7 cellular contexts compared by ENCODE assay signal in the genomic region with DNA sequence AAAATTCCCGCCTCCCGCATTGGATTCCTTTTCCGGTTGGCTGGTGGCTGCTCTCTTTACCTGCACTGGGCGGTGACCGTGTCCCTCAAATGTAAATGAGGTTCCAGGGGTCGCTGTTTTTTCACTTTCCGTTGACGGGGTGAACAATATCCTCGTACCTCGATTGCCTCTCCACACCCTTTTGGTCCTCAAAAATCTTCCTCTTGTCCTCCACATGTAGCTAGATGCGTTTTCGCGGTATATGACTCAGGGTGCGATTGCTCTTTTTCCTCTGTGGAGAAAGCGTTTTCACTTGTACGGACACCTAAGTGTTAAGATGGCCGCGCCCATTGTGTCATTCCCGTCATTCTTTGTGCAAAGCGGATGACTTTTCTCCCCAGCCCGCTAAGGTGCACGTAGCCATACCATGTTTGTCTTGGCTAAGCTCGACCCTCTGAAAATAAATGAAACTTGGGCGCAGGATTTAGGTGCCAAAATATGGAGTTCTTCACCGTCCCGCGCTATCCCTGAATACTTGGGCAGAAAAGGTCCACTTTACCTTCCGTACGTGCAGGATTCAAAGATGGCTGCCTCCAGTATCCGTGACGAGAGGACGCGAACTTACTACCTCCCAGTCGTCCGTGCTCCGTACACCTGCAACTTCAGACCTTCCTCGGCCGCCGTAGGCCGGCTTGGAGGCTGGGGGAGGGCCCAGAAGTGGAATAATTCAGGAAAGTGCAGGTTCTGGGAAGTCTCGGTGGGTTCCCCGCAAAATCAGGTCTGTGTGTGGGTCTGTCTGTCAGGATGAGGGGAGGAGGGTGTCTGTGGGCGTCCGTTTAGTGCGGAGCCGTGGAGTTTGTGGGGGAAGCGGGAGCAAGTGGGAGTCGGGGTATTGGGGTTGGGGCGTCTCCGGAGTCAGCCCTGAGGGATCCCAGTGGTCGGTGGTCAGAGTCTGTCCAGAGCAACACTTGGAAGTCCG. TPM values are rescaled to one million over a fixed set of nuclear protein-coding genes. Genes with fewer than 3 reads are reported as not detected.
A peak's percentile ranks its signal among the peaks of the same experiment; 100 is the strongest.
DNase-seq lines count a peak whose midpoint lies in the region; ATAC-seq and TF ChIP-seq lines count a peak whose summit lies in the region.

ZNF613 (plus strand) TSS at position 689 of the 958 bp plus-strand sequence. CDS start 8,749 bp downstream, outside the sequence.

- H3K27ac ChIP-seq in VCaP (peak within 1 kb of the TSS; percentile 98), mammary epithelial cell (ENCODE audit: insufficient read depth, low read depth, low read length) (peak within 1 kb of the TSS; percentile 65), iPS-20b (ENCODE audit: low read length) (peak within 1 kb of the TSS; percentile 97), skeletal muscle tissue (ENCODE audit: low read depth, low read length) (peak within 1 kb of the TSS; percentile 75)

- BruUV-seq in mammary epithelial cell (replicated peaks; lab: Mats Ljungman, UMichigan) = no TSS peak

- H3K9me3 ChIP-seq in mammary epithelial cell (replicated peaks; ENCODE audit: insufficient read depth, low read length) = peaks cover 15% of the 10 kb centered on the region
- peaks cover 33% of the 10 kb centered on the region for H3K9me3 ChIP-seq in iPS-20b (ENCODE audit: insufficient read depth, low read depth, low read length)
- peaks cover 7 to 18% (median 17%) of the 10 kb centered on the region in 3 donors for H3K9me3 ChIP-seq in skeletal muscle tissue (ENCODE audit: control insufficient read depth in 3 of 3, low read length in 3 of 3)

- H3K4me1 ChIP-seq in mammary epithelial cell (ENCODE audit: insufficient read depth, low read length) (no peaks in the 10 kb centered on the region), iPS-20b (ENCODE audit: insufficient read depth, low read length) (no peaks in the 10 kb centered on the region), skeletal muscle tissue (ENCODE audit: control insufficient read depth in 3 of 3, insufficient read depth in 3 of 3, low read length in 3 of 3) (peaks cover 8 to 15% (median 13%) of the 10 kb centered on the region in 3 donors)

- CTCF ChIA-PET in mammary epithelial cell (lab: Charles Lee; ENCODE audit: low non-redundant PET) = no interaction called here

- H3K79me2 ChIP-seq in mammary epithelial cell (ENCODE audit: insufficient read depth, low read length) = peaks cover 15% of the 10 kb centered on the region

- H3K9ac ChIP-seq in mammary epithelial cell (ENCODE audit: insufficient read depth, low read length) = peak within 1 kb of the TSS; percentile 72
- peak within 1 kb of the TSS; percentile 97 for H3K9ac ChIP-seq in iPS-20b (ENCODE audit: low read depth, low read length)
- peak within 1 kb of the TSS; percentile 90 to 94 (median 93) for H3K9ac ChIP-seq in skeletal muscle tissue (ENCODE audit: low read depth in 1 of 3, low read length in 3 of 3)

- no peaks in the 10 kb centered on the region for H4K20me1 ChIP-seq in mammary epithelial cell (ENCODE audit: insufficient read depth, low read length)

- H3K36me3 ChIP-seq in mammary epithelial cell (ENCODE audit: insufficient read depth, low read length) (peaks cover 2% of the 10 kb centered on the region), iPS-20b (ENCODE audit: insufficient read depth, low read depth, low read length) (peaks cover 28% of the 10 kb centered on the region), skeletal muscle tissue (ENCODE audit: control insufficient read depth in 3 of 3, insufficient read depth in 3 of 3, low read length in 3 of 3) (peaks cover 17 to 21% (median 19%) of the 10 kb centered on the region in 3 donors)

- peak; percentile 85 for DNase-seq in NCI-H2107 treated with DMSO at 0.1 percent for 48 hours (lab: John Stamatoyannopoulos, UW; ENCODE audit: unreplicated experiment)
- DNase-seq in mammary epithelial cell = peak; percentile 92

- TF ChIP-seq CTCF in VCaP (conservative IDR thresholded peaks at IDR 0.05) = peak; percentile 56
- TF ChIP-seq CTCF in mammary epithelial cell (conservative IDR thresholded peaks at IDR 0.05 in 1 of 2, IDR thresholded peaks at IDR 0.05 in 1 of 2; ENCODE audit: extremely low read depth in 1 of 2, insufficient read depth in 1 of 2, low read depth in 1 of 2, low read length in 2 of 2) = peak in 1 of 2 donors; percentile 41

- H3K4me2 ChIP-seq in mammary epithelial cell (ENCODE audit: insufficient read depth, low read depth, low read length) = peak within 1 kb of the TSS; percentile 39

- peak within 1 kb of the TSS; percentile 98 for H2AFZ ChIP-seq in mammary epithelial cell (ENCODE audit: low read depth, low read length)

- ATAC-seq in GM18508 (IDR thresholded peaks at IDR 0.05; ENCODE audit: insufficient read depth, unreplicated experiment) (peak; percentile 66), HG03039 (IDR thresholded peaks at IDR 0.05; ENCODE audit: unreplicated experiment) (peak; percentile 85)

- in situ Hi-C loops in mammary epithelial cell (cut with MboI; ENCODE audit: low sequenced_read_pairs in 2 of 2) = no loop called here

- H3K4me3 ChIP-seq in mammary epithelial cell (replicated peaks in 1 of 3; ENCODE audit: insufficient read depth in 1 of 3, low read depth in 2 of 3, low read length in 3 of 3) = peak within 1 kb of the TSS; percentile 53 to 93 (median 78)
- peak within 1 kb of the TSS; percentile 87 for H3K4me3 ChIP-seq in iPS-20b (ENCODE audit: low read length)
- H3K4me3 ChIP-seq in skeletal muscle tissue (ENCODE audit: low read length in 3 of 3) = peak within 1 kb of the TSS; percentile 84 to 100 (median 95)

- dilution Hi-C loops in mammary epithelial cell (cut with HindIII; ENCODE audit: low sequenced_read_pairs) = no loop called here

- under 1% methylated on average over 31 of the region's 52 CpGs for WGBS in mammary epithelial cell (ENCODE audit: low coverage, missing lambda C conversion rate)

- no peaks in the 10 kb centered on the region for H3K27me3 ChIP-seq in mammary epithelial cell (ENCODE audit: insufficient read depth, low read length)
- no peaks in the 10 kb centered on the region for H3K27me3 ChIP-seq in iPS-20b (ENCODE audit: insufficient read depth, low read length)
- H3K27me3 ChIP-seq in skeletal muscle tissue (ENCODE audit: control insufficient read depth in 3 of 3, insufficient read depth in 3 of 3, low read length in 3 of 3) = no peaks in the 10 kb centered on the region

- intact Hi-C loops in mammary epithelial cell (cut with micrococcal nuclease) = loop anchor here (1.0 to 5.0 kb wide), 5 partner anchors 23 to 310 kb away; partner anchors contain the start of genes ZNF350, ZNF432 and ZNF614

RNA-seq across cellular contexts. Expression of gene ZNF613, which starts in this region (rescaled TPM):
- total RNA-seq in mammary epithelial cell (1 to 10 TPM; 6.0 to 6.6 TPM), skeletal muscle tissue (5.2 TPM)
- polyA plus RNA-seq in mammary epithelial cell = 3.3 TPM
- 4.1 TPM for polyA minus RNA-seq in mammary epithelial cell

Comparison
In these comparisons a context has a peak if more than half of its experiments do, and no peak if none do; other contexts are left out.
1. Peak in every context shown above with its lines: DNase-seq, ATAC-seq, H3K4me3 ChIP-seq and H3K27ac ChIP-seq.